In genomic region chr6:37499433-37500293, GRCh38 we compare ENCODE assay signal across 8 cellular contexts. TPM values are rescaled to one million over a fixed set of nuclear protein-coding genes. Genes with fewer than 3 reads are reported as not detected.
A peak's percentile ranks its signal among the peaks of the same experiment; 100 is the strongest.
DNase-seq lines count a peak whose midpoint lies in the region; ATAC-seq, FAIRE-seq and TF ChIP-seq lines count a peak whose summit lies in the region.

Gene CCDC167, minus strand, starts transcription at chr6:37499893. Its CDS starts 30 bp downstream, at chr6:37499863.

- H3F3A ChIP-seq in GM23248 (ENCODE audit: insufficient read depth): no peaks in the 10 kb centered on the region

- TF ChIP-seq POLR2A in esophagus muscularis mucosa (IDR thresholded peaks at IDR 0.05; ENCODE audit: low read depth): no peak

- H3K36me3 ChIP-seq in DND-41 (ENCODE audit: insufficient read depth, low read length): 0 out of 2 replicates have a peak, but pooled peaks cover 4% of the 10 kb centered on the region
- H3K36me3 ChIP-seq in GM23248 (ENCODE audit: low read depth): no peaks in the 10 kb centered on the region
- H3K36me3 ChIP-seq in Karpas-422 (ENCODE audit: insufficient read depth, low read length): no peaks in the 10 kb centered on the region
- H3K36me3 ChIP-seq in esophagus muscularis mucosa: no peaks in the 10 kb centered on the region

- H3K27ac ChIP-seq in DND-41 (ENCODE audit: low read length) (peak within 1 kb of the TSS; percentile 84), GM23248 (no peak within 1 kb of the TSS), Karpas-422 (ENCODE audit: low read length) (no peak within 1 kb of the TSS; the same call in 1 of the 2 replicates), esophagus muscularis mucosa (replicated peaks in 1 of 4) (peak within 1 kb of the TSS; percentile 51 to 61 (median 55))

- in situ Hi-C loops in GM23248 (cut with MboI): no loop called here

- no peaks in the 10 kb centered on the region for H4K20me1 ChIP-seq in DND-41 (ENCODE audit: insufficient read depth, low read length)
- H4K20me1 ChIP-seq in GM23248 (ENCODE audit: insufficient read depth): no peaks in the 10 kb centered on the region
- H4K20me1 ChIP-seq in Karpas-422 (ENCODE audit: insufficient read depth, low read depth, low read length): peaks cover 4% of the 10 kb centered on the region; the same call in 1 of the 2 replicates

- peak within 1 kb of the TSS; percentile 65 for H3K4me2 ChIP-seq in DND-41 (ENCODE audit: insufficient read depth, low read length)
- peak within 1 kb of the TSS; percentile 88 for H3K4me2 ChIP-seq in GM23248 (ENCODE audit: unreplicated experiment)
- H3K4me2 ChIP-seq in Karpas-422 (ENCODE audit: low read depth, low read length, poor library complexity, severe bottlenecking): peak within 1 kb of the TSS; percentile 93

- ATAC-seq in DND-41 (ENCODE audit: insufficient read depth, low read depth): peak; percentile 92

- no peaks in the 10 kb centered on the region for H3K27me3 ChIP-seq in DND-41 (ENCODE audit: insufficient read depth, low read length, poor library complexity)
- H3K27me3 ChIP-seq in GM23248 (replicated peaks; ENCODE audit: insufficient read depth): 0 out of 2 replicates have a peak, but pooled peaks cover 3% of the 10 kb centered on the region
- H3K27me3 ChIP-seq in Karpas-422 (ENCODE audit: low read length): no peaks in the 10 kb centered on the region
- no peaks in the 10 kb centered on the region for H3K27me3 ChIP-seq in esophagus muscularis mucosa

- WGBS in GM23248 (ENCODE audit: low coverage in 1 of 2, low lambda C conversion rate in 2 of 2, missing lambda C conversion rate in 2 of 2), 2 experiments: 3 to 4% methylated on average over 38 of the region's 38 CpGs
- 1% methylated on average over 37 of the region's 38 CpGs for WGBS in esophagus muscularis mucosa

- H3K79me2 ChIP-seq in DND-41 (ENCODE audit: insufficient read depth, low read length) (peaks cover 43% of the 10 kb centered on the region), GM23248 (ENCODE audit: insufficient read depth) (no peaks in the 10 kb centered on the region), Karpas-422 (ENCODE audit: low read length) (peaks cover 11% of the 10 kb centered on the region; the same call in 1 of the 2 replicates)

- H3K9me3 ChIP-seq in DND-41 (ENCODE audit: insufficient read depth, low read length, severe bottlenecking) (no peaks in the 10 kb centered on the region), GM23248 (ENCODE audit: low read depth) (no peaks in the 10 kb centered on the region), Karpas-422 (ENCODE audit: low read length) (no peaks in the 10 kb centered on the region), esophagus muscularis mucosa (no peaks in the 10 kb centered on the region)

- H3K9ac ChIP-seq in DND-41 (ENCODE audit: low read depth, low read length): peak within 1 kb of the TSS; percentile 71
- peak within 1 kb of the TSS; percentile 82 for H3K9ac ChIP-seq in GM23248
- peak within 1 kb of the TSS; percentile 90 for H3K9ac ChIP-seq in Karpas-422 (ENCODE audit: low read length)

- H3K4me1 ChIP-seq in DND-41 (ENCODE audit: insufficient read depth, low read length) (peaks cover 48% of the 10 kb centered on the region), GM23248 (ENCODE audit: insufficient read depth) (no peaks in the 10 kb centered on the region), Karpas-422 (ENCODE audit: low read length) (peaks cover 46% of the 10 kb centered on the region), esophagus muscularis mucosa (peaks cover 5 to 12% (median 8%) of the 10 kb centered on the region in 4 donors)

- peak within 1 kb of the TSS; percentile 91 for H2AFZ ChIP-seq in DND-41 (ENCODE audit: low read depth, low read length)
- H2AFZ ChIP-seq in GM23248: peak within 1 kb of the TSS; percentile 96
- peak within 1 kb of the TSS; percentile 91 for H2AFZ ChIP-seq in Karpas-422 (ENCODE audit: low read length)

- TF ChIP-seq CTCF in DND-41 (IDR thresholded peaks at IDR 0.05; ENCODE audit: borderline replicate concordance, extremely low read depth, low read length, poor library complexity, severe bottlenecking) (no peak), esophagus muscularis mucosa (IDR thresholded peaks at IDR 0.05) (peak in 1 of 3 experiments; percentile 8)

- TF ChIP-seq EP300 in esophagus muscularis mucosa (IDR thresholded peaks at IDR 0.05): no peak

- peak within 1 kb of the TSS; percentile 37 to 65 for H3K4me3 ChIP-seq in DND-41 (ENCODE audit: low read depth in 1 of 2, low read length in 2 of 2)
- H3K4me3 ChIP-seq in GM23248: peak within 1 kb of the TSS; percentile 83
- peak within 1 kb of the TSS; percentile 89 for H3K4me3 ChIP-seq in Karpas-422 (ENCODE audit: low read length)
- peak within 1 kb of the TSS; percentile 67 to 81 (median 72) for H3K4me3 ChIP-seq in esophagus muscularis mucosa

- intact Hi-C loops in esophagus muscularis mucosa (cut with DNase I): no loop called here

- H3K9me2 ChIP-seq in GM23248 (ENCODE audit: insufficient read depth) (no peaks in the 10 kb centered on the region), Karpas-422 (replicated peaks; ENCODE audit: insufficient read depth, low read length) (no peaks in the 10 kb centered on the region)

- DNase-seq in DND-41 (peak; percentile 99), GM23248 (peak; percentile 99), Karpas-422 (peak; percentile 99), RCC 7860 (ENCODE audit: low spot score) (peak; percentile 94), esophagus muscularis mucosa (ENCODE audit: extremely low spot score) (peak; percentile 99), myocyte (ENCODE audit: low read depth) (peak; percentile 98)
- DNase-seq in activated T-cell treated with anti-CD3 and anti-CD28 coated beads, Interleukin-2, amount 50 U/mL, for 48 hours: peak; percentile 98 to 99
- DNase-seq in stimulated activated CD8-positive, alpha-beta memory T cell treated with anti-CD3 and anti-CD28 coated beads, Interleukin-7, amount 100 ng/mL, for 4 hours (ENCODE audit: low read depth in 2 of 2): peak; percentile 94 to 95

- FAIRE-seq in RCC 7860 (lab: Jason Lieb, UNC): peak; percentile 73

RNA-seq across cellular contexts. Expression of gene CCDC167, which starts in this region (rescaled TPM):
- 35.8 and 41.2 TPM in 2 replicates for total RNA-seq in GM23248 (2014; rRNA removed; shearing (Covaris generic))
- 48.1 and 51.0 TPM in 2 replicates for polyA plus RNA-seq in GM23248 (2016; fragmentation: Nextera tagmentation; extraction: Ambion mirVana)
- 19.6 and 23.2 TPM in 2 replicates for total RNA-seq in Karpas-422 (2014; rRNA removed; shearing (Covaris generic); ENCODE audit: low replicate concordance)
- total RNA-seq in esophagus muscularis mucosa (10 to 100 TPM; 11.1 to 19.1 (median 16.3) TPM), myocyte (42.4 and 45.9 TPM in 2 replicates)
- polyA plus RNA-seq in myocyte (2012): 56.6 TPM

Comparison
In these comparisons a context has a peak if more than half of its experiments do, and no peak if none do; other contexts are left out.
1. H3K27ac ChIP-seq: peak in DND-41 (single experiment) and esophagus muscularis mucosa (4 of 4); none in GM23248 (single experiment) and Karpas-422 (single experiment).
2. Peak in every context shown above with its lines, with median percentiles within 50 percentile points of each other: DNase-seq, H2AFZ ChIP-seq, H3K4me2 ChIP-seq, H3K4me3 ChIP-seq and H3K9ac ChIP-seq.